ENCODE assay signal across 23 cellular contexts in genomic region chr16:88753191-88753590, GRCh38.
"Had no signal": no experiment of that assay in that cellular context is flagged by ENCODE, and none has a peak within 500 bp of the region (broad histone marks: within the 10 kb centered on the region; RNA-seq: fewer than 3 reads in every experiment).

No MANE protein-coding gene starts in this region.

- H3K36me3 Mint-ChIP-seq: activated CD8-positive, alpha-beta memory T cell treated with anti-CD3 and anti-CD28 coated beads, Interleukin-2, amount 10 ng/mL, durations not matched to agents 7 days and 5 days; activated naive CD8-positive, alpha-beta T cell treated with anti-CD3 and anti-CD28 coated beads for 36 hours; brain; immature natural killer cell; natural killer cell treated with Interleukin-12 subunit alpha and Interleukin-12 subunit beta and Interleukin-15 and Interleukin-18, amount 100 ng/mL, for 72 hours; T-cell had no signal

- H3K4me1 Mint-ChIP-seq: activated naive CD8-positive, alpha-beta T cell treated with anti-CD3 and anti-CD28 coated beads for 36 hours; stimulated activated naive CD8-positive, alpha-beta T cell treated with anti-CD3 and anti-CD28 coated beads, Interleukin-15, amount 100 ng/mL, for 72 hours had no signal

- DNase-seq: activated CD4-positive, alpha-beta memory T cell treated with anti-CD3 and anti-CD28 coated beads for 36 hours; activated CD8-positive, alpha-beta memory T cell treated with anti-CD3 and anti-CD28 coated beads, Interleukin-2, amount 10 ng/mL, durations not matched to agents 7 days and 5 days; activated effector memory CD4-positive, alpha-beta T cell treated with anti-CD3 and anti-CD28 coated beads, Interleukin-2, amount 50 U/mL, for 16 hours; activated naive CD8-positive, alpha-beta T cell treated with anti-CD3 and anti-CD28 coated beads for 36 hours; activated T-cell treated with anti-CD3 and anti-CD28 coated beads, Interleukin-2, amount 50 U/mL, for 24 hours; amygdala; central memory CD4-positive, alpha-beta T cell; cortex of kidney; effector CD8-positive, alpha-beta T cell; foreskin melanocyte; head of caudate nucleus; immature natural killer cell; mesenchymal stem cell; nucleus accumbens; small intestine; stimulated activated naive CD8-positive, alpha-beta T cell treated with anti-CD3 and anti-CD28 coated beads, Interleukin-15, amount 100 ng/mL, for 72 hours; T-cell; testis had no signal

- H3K27me3 ChIP-seq: right atrium auricular region, testis, upper lobe of left lung had no signal

- H3K27ac ChIP-seq: right atrium auricular region, testis, VCaP had no signal

- H3K9me3 ChIP-seq: right atrium auricular region, testis, upper lobe of left lung had no signal

- H3K4me3 Mint-ChIP-seq: activated CD4-positive, alpha-beta memory T cell treated with anti-CD3 and anti-CD28 coated beads for 36 hours; activated CD8-positive, alpha-beta memory T cell treated with anti-CD3 and anti-CD28 coated beads, Interleukin-2, amount 10 ng/mL, durations not matched to agents 7 days and 5 days; activated naive CD8-positive, alpha-beta T cell treated with anti-CD3 and anti-CD28 coated beads for 36 hours; activated T-cell treated with anti-CD3 and anti-CD28 coated beads, Interleukin-2, amount 50 U/mL, for 24 hours; brain; immature natural killer cell; natural killer cell treated with Interleukin-12 subunit alpha and Interleukin-12 subunit beta and Interleukin-15 and Interleukin-18, amount 100 ng/mL, for 72 hours; stimulated activated naive CD8-positive, alpha-beta T cell treated with anti-CD3 and anti-CD28 coated beads, Interleukin-15, amount 100 ng/mL, for 72 hours; T-cell had no signal

- H3K27ac Mint-ChIP-seq: activated CD4-positive, alpha-beta memory T cell treated with anti-CD3 and anti-CD28 coated beads for 36 hours; activated naive CD8-positive, alpha-beta T cell treated with anti-CD3 and anti-CD28 coated beads for 36 hours; natural killer cell treated with Interleukin-12 subunit alpha and Interleukin-12 subunit beta and Interleukin-15 and Interleukin-18, amount 100 ng/mL, for 72 hours had no signal

- H3K4me3 ChIP-seq: right atrium auricular region, testis, upper lobe of left lung had no signal

- ATAC-seq: activated CD8-positive, alpha-beta memory T cell treated with anti-CD3 and anti-CD28 coated beads, Interleukin-2, amount 10 ng/mL, durations not matched to agents 7 days and 5 days; natural killer cell treated with Interleukin-12 subunit alpha and Interleukin-12 subunit beta and Interleukin-15 and Interleukin-18, amount 100 ng/mL, for 72 hours; stimulated activated naive CD8-positive, alpha-beta T cell treated with anti-CD3 and anti-CD28 coated beads, Interleukin-15, amount 100 ng/mL, for 72 hours; T-cell had no signal

- H3K27me3 Mint-ChIP-seq: activated CD4-positive, alpha-beta memory T cell treated with anti-CD3 and anti-CD28 coated beads for 36 hours; activated CD8-positive, alpha-beta memory T cell treated with anti-CD3 and anti-CD28 coated beads, Interleukin-2, amount 10 ng/mL, durations not matched to agents 7 days and 5 days; activated naive CD8-positive, alpha-beta T cell treated with anti-CD3 and anti-CD28 coated beads for 36 hours; activated T-cell treated with anti-CD3 and anti-CD28 coated beads, Interleukin-2, amount 50 U/mL, for 24 hours; natural killer cell treated with Interleukin-12 subunit alpha and Interleukin-12 subunit beta and Interleukin-15 and Interleukin-18, amount 100 ng/mL, for 72 hours; stimulated activated naive CD8-positive, alpha-beta T cell treated with anti-CD3 and anti-CD28 coated beads, Interleukin-15, amount 100 ng/mL, for 72 hours; T-cell had no signal

- H3K9me3 Mint-ChIP-seq: activated CD4-positive, alpha-beta memory T cell treated with anti-CD3 and anti-CD28 coated beads for 36 hours; activated naive CD8-positive, alpha-beta T cell treated with anti-CD3 and anti-CD28 coated beads for 36 hours; activated T-cell treated with anti-CD3 and anti-CD28 coated beads, Interleukin-2, amount 50 U/mL, for 24 hours; brain; immature natural killer cell; natural killer cell treated with Interleukin-12 subunit alpha and Interleukin-12 subunit beta and Interleukin-15 and Interleukin-18, amount 100 ng/mL, for 72 hours; stimulated activated naive CD8-positive, alpha-beta T cell treated with anti-CD3 and anti-CD28 coated beads, Interleukin-15, amount 100 ng/mL, for 72 hours; T-cell had no signal

- H3K4me1 ChIP-seq: right atrium auricular region, testis had no signal

- H3K36me3 ChIP-seq: right atrium auricular region had no signal
